In the genomic region with DNA sequence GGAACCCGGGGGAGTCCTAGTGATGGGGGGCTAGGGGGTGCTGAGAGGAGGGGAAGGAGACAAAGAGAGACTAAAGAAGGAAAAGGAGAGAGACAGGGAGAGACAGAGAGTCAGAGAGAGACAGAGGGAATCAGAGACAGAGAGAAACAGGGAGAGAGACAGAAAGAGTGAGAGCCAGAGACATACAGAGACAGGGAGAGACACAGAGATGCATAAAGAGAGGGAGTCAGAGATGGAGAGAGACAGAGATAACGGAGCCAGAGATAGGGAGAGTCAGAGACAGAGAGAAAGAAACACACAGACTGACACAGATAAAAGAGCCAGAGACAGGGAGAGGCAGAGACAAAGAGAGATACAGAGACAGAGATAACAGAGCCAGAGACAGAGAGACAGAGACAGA, we compare ENCODE assay signal across 1 cellular context.
TF ChIP-seq lines count a peak whose summit lies in the region.

No MANE protein-coding gene starts in this region.

TF ChIP-seq in GM12878, 131 proteins besides CTCF, POLR2A, EP300 and RAD21:
- TF ChIP-seq HDGF (IDR thresholded peaks at IDR 0.05) (0 out of 2 replicates have a peak, but pooled peaks have one; percentile 22), BACH1 (IDR thresholded peaks at IDR 0.05; ENCODE audit: borderline replicate concordance) (no peak)
